ENCODE assay signal across 17 cellular contexts in the genomic region with DNA sequence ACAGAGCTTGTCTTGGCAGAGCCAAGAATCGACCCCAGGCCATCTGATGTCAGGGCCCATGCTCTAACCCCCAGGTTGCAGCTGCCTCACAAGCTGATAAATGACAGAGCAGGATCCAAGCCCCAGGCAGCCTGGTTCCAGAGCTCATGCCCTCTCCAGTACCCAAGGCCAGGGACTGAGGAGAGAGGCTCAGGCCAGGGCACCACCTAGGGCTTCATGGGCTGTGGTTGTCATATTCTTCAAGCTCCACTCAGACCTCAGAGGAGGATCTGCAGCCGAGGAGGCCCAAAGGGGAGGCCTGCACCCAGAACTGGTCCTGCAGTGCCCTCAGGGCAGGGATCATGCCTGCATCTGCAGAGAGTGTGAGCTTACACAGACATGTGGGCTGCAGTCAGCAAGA.
A peak's percentile ranks its signal among the peaks of the same experiment; 100 is the strongest.
DNase-seq lines count a peak whose midpoint lies in the region; ATAC-seq and TF ChIP-seq lines count a peak whose summit lies in the region.
"Had no signal": no experiment of that assay in that cellular context is flagged by ENCODE, and none has a peak within 500 bp of the region (broad histone marks: within the 10 kb centered on the region; RNA-seq: fewer than 3 reads in every experiment).

No MANE protein-coding gene starts in this region.

- no peak overlapping the region for H3K27ac ChIP-seq in vagina
- H3K27ac ChIP-seq: SJCRH30 had no signal

- H3K9me3 ChIP-seq in vagina, result no peaks in the 10 kb centered on the region
- H3K9me3 ChIP-seq: SJCRH30 had no signal

- H3K27ac Mint-ChIP-seq in natural killer cell (no peak overlapping the region), osteocyte (ENCODE audit: unreplicated experiment) (no peak overlapping the region)
- H3K27ac Mint-ChIP-seq in natural killer cell treated with Interleukin-12 subunit alpha and Interleukin-12 subunit beta and Interleukin-15 and Interleukin-18, amount 100 ng/mL, for 72 hours, result no peak overlapping the region
- no peak overlapping the region for H3K27ac Mint-ChIP-seq in activated T-helper 17 cell treated with anti-CD3 and anti-CD28 coated beads, Interleukin-2, amount 50 U/mL, for 72 hours
- H3K27ac Mint-ChIP-seq: CD8-positive, alpha-beta T cell had no signal

- no peak for ATAC-seq in natural killer cell
- ATAC-seq in natural killer cell treated with Interleukin-12 subunit alpha and Interleukin-12 subunit beta and Interleukin-15 and Interleukin-18, amount 100 ng/mL, for 72 hours, result no peak
- ATAC-seq in activated T-helper 17 cell treated with anti-CD3 and anti-CD28 coated beads, Interleukin-2, amount 50 U/mL, for 72 hours (replicated peaks), result no peak
- no peak for ATAC-seq in GM18861 (IDR thresholded peaks at IDR 0.05; ENCODE audit: unreplicated experiment)
- ATAC-seq: CD8-positive, alpha-beta T cell had no signal

- H3K4me1 Mint-ChIP-seq in natural killer cell, result no peaks in the 10 kb centered on the region
- no peaks in the 10 kb centered on the region for H3K4me1 Mint-ChIP-seq in natural killer cell treated with Interleukin-12 subunit alpha and Interleukin-12 subunit beta and Interleukin-15 and Interleukin-18, amount 100 ng/mL, for 72 hours (ENCODE audit: low read depth in 2 of 2)
- H3K4me1 Mint-ChIP-seq in osteocyte (ENCODE audit: unreplicated experiment), result no peaks in the 10 kb centered on the region
- H3K4me1 Mint-ChIP-seq in activated T-helper 17 cell treated with anti-CD3 and anti-CD28 coated beads, Interleukin-2, amount 50 U/mL, for 72 hours, result no peaks in the 10 kb centered on the region

- intact Hi-C loops in natural killer cell (cut with micrococcal nuclease), result no loop called here
- intact Hi-C loops in vagina (cut with DNase I), result no loop called here

- H3K4me3 ChIP-seq in vagina (no peak overlapping the region), foreskin fibroblast (ENCODE audit: low read depth in 1 of 2, low read length in 2 of 2) (no peak overlapping the region)
- H3K4me3 ChIP-seq: SJCRH30 had no signal

- peaks cover 14 to 15% of the 10 kb centered on the region in 2 donors for H3K27me3 Mint-ChIP-seq in natural killer cell (ENCODE audit: low read depth in 2 of 2)
- peaks cover 18 to 24% of the 10 kb centered on the region in 2 donors for H3K27me3 Mint-ChIP-seq in natural killer cell treated with Interleukin-12 subunit alpha and Interleukin-12 subunit beta and Interleukin-15 and Interleukin-18, amount 100 ng/mL, for 72 hours
- H3K27me3 Mint-ChIP-seq in osteocyte (ENCODE audit: unreplicated experiment), result no peaks in the 10 kb centered on the region
- peaks cover 26% of the 10 kb centered on the region for H3K27me3 Mint-ChIP-seq in activated T-helper 17 cell treated with anti-CD3 and anti-CD28 coated beads, Interleukin-2, amount 50 U/mL, for 72 hours

- no peaks in the 10 kb centered on the region for H3K36me3 Mint-ChIP-seq in natural killer cell
- no peaks in the 10 kb centered on the region for H3K36me3 Mint-ChIP-seq in natural killer cell treated with Interleukin-12 subunit alpha and Interleukin-12 subunit beta and Interleukin-15 and Interleukin-18, amount 100 ng/mL, for 72 hours
- H3K36me3 Mint-ChIP-seq in osteocyte (ENCODE audit: unreplicated experiment), result no peaks in the 10 kb centered on the region
- H3K36me3 Mint-ChIP-seq in activated T-helper 17 cell treated with anti-CD3 and anti-CD28 coated beads, Interleukin-2, amount 50 U/mL, for 72 hours (ENCODE audit: low read depth), result no peaks in the 10 kb centered on the region
- H3K36me3 Mint-ChIP-seq: CD8-positive, alpha-beta T cell had no signal

- DNase-seq in natural killer cell (peak; percentile 9), osteocyte (ENCODE audit: extremely low spot score, unreplicated experiment) (peak; percentile 77), vagina (ENCODE audit: extremely low spot score in 2 of 2) (peak; percentile 27 to 82), foreskin fibroblast (no peak)
- no peak for DNase-seq in natural killer cell treated with Interleukin-12 subunit alpha and Interleukin-12 subunit beta and Interleukin-15 and Interleukin-18, amount 100 ng/mL, for 72 hours (ENCODE audit: low spot score)
- peak; percentile 39 for DNase-seq in activated CD8-positive, alpha-beta memory T cell treated with anti-CD3 and anti-CD28 coated beads, Interleukin-2, amount 50 U/mL, for 48 hours
- DNase-seq: HCEC 1CT, KG1, NCI-H1048, NCI-H146, NCI-H226, NCI-H526 treated with DMSO at 0.1 percent for 48 hours, RPMI8226 had no signal

- no peaks in the 10 kb centered on the region for H3K4me1 ChIP-seq in vagina
- H3K4me1 ChIP-seq: SJCRH30 had no signal

- H3K4me3 Mint-ChIP-seq in natural killer cell (no peak overlapping the region), osteocyte (ENCODE audit: unreplicated experiment) (no peak overlapping the region)
- H3K4me3 Mint-ChIP-seq in natural killer cell treated with Interleukin-12 subunit alpha and Interleukin-12 subunit beta and Interleukin-15 and Interleukin-18, amount 100 ng/mL, for 72 hours, result no peak overlapping the region
- H3K4me3 Mint-ChIP-seq in activated T-helper 17 cell treated with anti-CD3 and anti-CD28 coated beads, Interleukin-2, amount 50 U/mL, for 72 hours, result no peak overlapping the region
- H3K4me3 Mint-ChIP-seq: CD8-positive, alpha-beta T cell had no signal

- no peaks in the 10 kb centered on the region for H3K36me3 ChIP-seq in vagina
- H3K36me3 ChIP-seq: SJCRH30 had no signal

- no peaks in the 10 kb centered on the region for H3K27me3 ChIP-seq in vagina

- H3K9me3 Mint-ChIP-seq in natural killer cell (peaks cover 0 to 3% of the 10 kb centered on the region in 2 donors), osteocyte (ENCODE audit: unreplicated experiment) (no peaks in the 10 kb centered on the region)
- peaks cover 5% of the 10 kb centered on the region for H3K9me3 Mint-ChIP-seq in natural killer cell treated with Interleukin-12 subunit alpha and Interleukin-12 subunit beta and Interleukin-15 and Interleukin-18, amount 100 ng/mL, for 72 hours
- H3K9me3 Mint-ChIP-seq in activated T-helper 17 cell treated with anti-CD3 and anti-CD28 coated beads, Interleukin-2, amount 50 U/mL, for 72 hours, result no peaks in the 10 kb centered on the region

- TF ChIP-seq CTCF in natural killer cell (IDR thresholded peaks at IDR 0.05), result no peak
- TF ChIP-seq CTCF in osteocyte (IDR thresholded peaks at IDR 0.05), result no peak
- TF ChIP-seq CTCF in vagina (IDR thresholded peaks at IDR 0.05), result no peak
- no peak for TF ChIP-seq CTCF in foreskin fibroblast (IDR thresholded peaks at IDR 0.05; ENCODE audit: low read depth, low read length)

- TF ChIP-seq POLR2A in vagina (IDR thresholded peaks at IDR 0.05), result no peak

Comparison
In these comparisons a context has a peak if more than half of its experiments do, and no peak if none do; other contexts are left out.
1. DNase-seq: peak in natural killer cell (single experiment), activated CD8-positive, alpha-beta memory T cell treated with anti-CD3 and anti-CD28 coated beads, Interleukin-2, amount 50 U/mL, for 48 hours (single experiment), osteocyte (single experiment) and vagina (2 of 2); none in natural killer cell treated with Interleukin-12 subunit alpha and Interleukin-12 subunit beta and Interleukin-15 and Interleukin-18, amount 100 ng/mL, for 72 hours (single experiment) and foreskin fibroblast (0 of 2).